2 cellular contexts compared by ENCODE assay signal in the genomic region with DNA sequence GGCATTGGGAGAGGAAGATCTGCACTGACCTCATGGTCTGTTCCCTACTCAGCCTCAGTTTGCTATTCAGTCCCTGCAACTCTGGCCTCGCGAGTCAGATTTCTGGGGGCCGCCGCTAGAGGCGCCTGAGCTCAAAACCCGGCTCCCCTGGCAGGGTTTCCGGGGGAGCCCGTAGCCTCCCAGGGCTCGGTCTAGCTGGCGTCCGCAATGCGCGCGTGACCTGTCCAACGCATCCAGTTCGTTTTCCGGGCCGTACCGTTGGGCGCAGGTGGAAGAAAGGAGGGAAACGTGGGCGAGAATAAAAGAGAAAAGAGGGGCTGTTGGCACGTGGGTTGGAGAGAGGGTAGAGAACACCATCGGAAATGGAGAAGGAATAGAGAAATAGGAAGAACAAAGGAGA.
TF ChIP-seq lines count a peak whose summit lies in the region.

A gene (minus strand): TSS at position 213 of the 400 bp plus-strand sequence. CDS start 179 bp downstream, at position 34.

TF ChIP-seq in IMR-90, 13 proteins besides CTCF, POLR2A, EP300 and RAD21:
- TF ChIP-seq CEBPB (IDR thresholded peaks at IDR 0.05; ENCODE audit: low read depth, low read length), result no peak
- TF ChIP-seq, protein P1, sequence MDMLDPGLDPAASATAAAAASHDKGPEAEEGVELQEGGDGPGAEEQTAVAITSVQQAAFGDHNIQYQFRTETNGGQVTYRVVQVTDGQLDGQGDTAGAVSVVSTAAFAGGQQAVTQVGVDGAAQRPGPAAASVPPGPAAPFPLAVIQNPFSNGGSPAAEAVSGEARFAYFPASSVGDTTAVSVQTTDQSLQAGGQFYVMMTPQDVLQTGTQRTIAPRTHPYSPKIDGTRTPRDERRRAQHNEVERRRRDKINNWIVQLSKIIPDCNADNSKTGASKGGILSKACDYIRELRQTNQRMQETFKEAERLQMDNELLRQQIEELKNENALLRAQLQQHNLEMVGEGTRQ (IDR thresholded peaks at IDR 0.05; ENCODE audit: low read depth, low read length), result no peak
- TF ChIP-seq RFX5 (IDR thresholded peaks at IDR 0.05; ENCODE audit: low read depth, low read length), result no peak
- TF ChIP-seq CHD1 (IDR thresholded peaks at IDR 0.05; ENCODE audit: low read depth, low read length), result no peak
- TF ChIP-seq RCOR1 (IDR thresholded peaks at IDR 0.05; ENCODE audit: insufficient replicate concordance, low read length), result no peak
- TF ChIP-seq, protein P2, sequence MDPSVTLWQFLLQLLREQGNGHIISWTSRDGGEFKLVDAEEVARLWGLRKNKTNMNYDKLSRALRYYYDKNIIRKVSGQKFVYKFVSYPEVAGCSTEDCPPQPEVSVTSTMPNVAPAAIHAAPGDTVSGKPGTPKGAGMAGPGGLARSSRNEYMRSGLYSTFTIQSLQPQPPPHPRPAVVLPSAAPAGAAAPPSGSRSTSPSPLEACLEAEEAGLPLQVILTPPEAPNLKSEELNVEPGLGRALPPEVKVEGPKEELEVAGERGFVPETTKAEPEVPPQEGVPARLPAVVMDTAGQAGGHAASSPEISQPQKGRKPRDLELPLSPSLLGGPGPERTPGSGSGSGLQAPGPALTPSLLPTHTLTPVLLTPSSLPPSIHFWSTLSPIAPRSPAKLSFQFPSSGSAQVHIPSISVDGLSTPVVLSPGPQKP (IDR thresholded peaks at IDR 0.05; ENCODE audit: borderline replicate concordance, low read depth, low read length), result no peak
- TF ChIP-seq FOS (IDR thresholded peaks at IDR 0.05; ENCODE audit: low read depth, low read length), result no peak
- TF ChIP-seq MAZ (IDR thresholded peaks at IDR 0.05; ENCODE audit: borderline replicate concordance, low read depth, low read length), result no peak
- no peak for TF ChIP-seq BHLHE40 (IDR thresholded peaks at IDR 0.05; ENCODE audit: low read depth, low read length)
- TF ChIP-seq MXI1 (IDR thresholded peaks at IDR 0.05; ENCODE audit: borderline replicate concordance, low read depth, low read length), result no peak
- TF ChIP-seq SMC3 (IDR thresholded peaks at IDR 0.05; ENCODE audit: low read depth, low read length), result no peak
- no peak for TF ChIP-seq MAFK (IDR thresholded peaks at IDR 0.05; ENCODE audit: low read depth, low read length)
- TF ChIP-seq NFE2L2 (IDR thresholded peaks at IDR 0.05; ENCODE audit: low read depth, low read length), result no peak

TF ChIP-seq in H1, 55 proteins besides CTCF, POLR2A, EP300 and RAD21:
- TF ChIP-seq, protein P3, sequence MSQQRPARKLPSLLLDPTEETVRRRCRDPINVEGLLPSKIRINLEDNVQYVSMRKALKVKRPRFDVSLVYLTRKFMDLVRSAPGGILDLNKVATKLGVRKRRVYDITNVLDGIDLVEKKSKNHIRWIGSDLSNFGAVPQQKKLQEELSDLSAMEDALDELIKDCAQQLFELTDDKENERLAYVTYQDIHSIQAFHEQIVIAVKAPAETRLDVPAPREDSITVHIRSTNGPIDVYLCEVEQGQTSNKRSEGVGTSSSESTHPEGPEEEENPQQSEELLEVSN (IDR thresholded peaks at IDR 0.05), result peak; percentile 62
- no peak for TF ChIP-seq SIN3A (conservative IDR thresholded peaks at IDR 0.05 in 1 of 2, IDR thresholded peaks at IDR 0.05 in 1 of 2; ENCODE audit: low read depth in 1 of 2, low read length in 2 of 2)
